Comparison of ENCODE assay signal across 16 cellular contexts in genomic region chr1:114323959-114324825, GRCh38.
"Had no signal": no experiment of that assay in that cellular context is flagged by ENCODE, and none has a peak within 500 bp of the region (broad histone marks: within the 10 kb centered on the region; RNA-seq: fewer than 3 reads in every experiment).

No MANE protein-coding gene starts in this region.

- H3K9me3 ChIP-seq: breast epithelium, neutrophil, thyroid gland had no signal

- H3K79me2 ChIP-seq: parathyroid adenoma had no signal

- H3K27ac ChIP-seq: breast epithelium, coronary artery, left lung, neutrophil, parathyroid adenoma, thyroid gland had no signal

- H2AFZ ChIP-seq: parathyroid adenoma had no signal

- DNase-seq: activated CD4-positive, alpha-beta T cell treated with anti-CD3 and anti-CD28 coated beads for 4 hours; activated CD8-positive, alpha-beta memory T cell treated with anti-CD3 and anti-CD28 coated beads for 24 hours; activated CD8-positive, alpha-beta memory T cell treated with anti-CD3 and anti-CD28 coated beads, Interleukin-2, amount 50 U/mL, for 48 hours; activated effector memory CD4-positive, alpha-beta T cell treated with Interleukin-2 at 50 U/mL for 16 hours; activated naive CD4-positive, alpha-beta T cell treated with anti-CD3 and anti-CD28 coated beads, Interleukin-2, amount 50 U/mL, for 16 hours; activated T-cell treated with anti-CD3 and anti-CD28 coated beads, Interleukin-2, amount 50 U/mL, for 48 hours; left lung; midbrain; stimulated activated naive CD4-positive, alpha-beta T cell treated with Interleukin-2 at 50 U/mL for 16 hours; thyroid gland had no signal

- H3K27me3 ChIP-seq: left lung, thyroid gland had no signal

- H3K4me3 ChIP-seq: breast epithelium, coronary artery, left lung, thyroid gland had no signal

- H3K36me3 ChIP-seq: breast epithelium, left lung, neutrophil, thyroid gland had no signal

- ATAC-seq: left lung, sciatic nerve, WTC11 had no signal

- H3K4me1 ChIP-seq: breast epithelium, left lung, parathyroid adenoma, thyroid gland had no signal
